ENCODE assay signal across 8 cellular contexts in genomic region chr6:27091661-27092315, GRCh38.
DNase-seq lines count a peak whose midpoint lies in the region; ATAC-seq and TF ChIP-seq lines count a peak whose summit lies in the region.

No MANE protein-coding gene starts in this region.

- H3K27me3 ChIP-seq in DND-41 (ENCODE audit: insufficient read depth, low read length, poor library complexity), result peaks cover 24% of the 10 kb centered on the region

- ATAC-seq in DND-41 (ENCODE audit: insufficient read depth, low read depth) (peak; percentile 86), GM21381 (IDR thresholded peaks at IDR 0.05; ENCODE audit: unreplicated experiment) (no peak), GM19395 (IDR thresholded peaks at IDR 0.05; ENCODE audit: unreplicated experiment) (no peak)

- peak overlapping the region; percentile 25 to 59; a peak in 3 of 4 replicates for H3K4me3 ChIP-seq in DND-41 (ENCODE audit: low read depth in 1 of 2, low read length in 2 of 2)

- no peak overlapping the region for H3K27ac ChIP-seq in DND-41 (ENCODE audit: low read length)

- POLR2A ChIA-PET in HEK293T (lab: Yijun Ruan, JAX), result interaction anchor here (1.2 kb wide), 1 partner anchor 718 kb away, joined by 4 read pairs; a partner anchor contains a TSS

- peak overlapping the region; percentile 51 for H3K9ac ChIP-seq in DND-41 (ENCODE audit: low read depth, low read length)

- peak; percentile 53 for DNase-seq in DND-41
- DNase-seq in HEK293T (ENCODE audit: extremely low spot score), result peak; percentile 62
- peak; percentile 30 for DNase-seq in NCI-H526 treated with DMSO at 0.1 percent for 48 hours (lab: John Stamatoyannopoulos, UW)
- peak; percentile 34 for DNase-seq in activated naive CD4-positive, alpha-beta T cell treated with anti-CD3 and anti-CD28 coated beads, Interleukin-2, amount 50 U/mL, for 16 hours
- peak; percentile 69 for DNase-seq in iPS-NIHi11 (ENCODE audit: low spot score)
- DNase-seq in stimulated activated CD8-positive, alpha-beta memory T cell treated with anti-CD3 and anti-CD28 coated beads, Interleukin-4, amount 100 ng/mL, for 48 hours, result peak; percentile 64

- no peaks in the 10 kb centered on the region for H3K79me2 ChIP-seq in DND-41 (ENCODE audit: insufficient read depth, low read length)

- no peaks in the 10 kb centered on the region for H4K20me1 ChIP-seq in DND-41 (ENCODE audit: insufficient read depth, low read length)

- CTCF ChIA-PET in HEK293T (lab: Yijun Ruan, JAX), result no interaction called here

- no peaks in the 10 kb centered on the region for H3K36me3 ChIP-seq in DND-41 (ENCODE audit: insufficient read depth, low read length)

- TF ChIP-seq CTCF in DND-41 (IDR thresholded peaks at IDR 0.05; ENCODE audit: borderline replicate concordance, extremely low read depth, low read length, poor library complexity, severe bottlenecking), result no peak

- H3K9me3 ChIP-seq in DND-41 (ENCODE audit: insufficient read depth, low read length, severe bottlenecking), result no peaks in the 10 kb centered on the region

- peak overlapping the region; percentile 75 for H3K4me2 ChIP-seq in DND-41 (ENCODE audit: insufficient read depth, low read length)

- peak overlapping the region; percentile 71 for H2AFZ ChIP-seq in DND-41 (ENCODE audit: low read depth, low read length)

- peaks cover 11% of the 10 kb centered on the region; the same call in 1 of the 2 replicates for H3K4me1 ChIP-seq in DND-41 (ENCODE audit: insufficient read depth, low read length)

TF ChIP-seq in HEK293T, 16 proteins besides CTCF, POLR2A, EP300 and RAD21:
- TF ChIP-seq NFRKB (IDR thresholded peaks at IDR 0.05), result no peak
- TF ChIP-seq TARDBP (IDR thresholded peaks at IDR 0.05), result peak; percentile 62; the same call in 1 of the 2 replicates
TF ChIP-seq in HEK293T: peak in this region for 1.
